28 cellular contexts compared by ENCODE assay signal in genomic region chr16:31470615-31471014, GRCh38. TPM values are rescaled to one million over a fixed set of nuclear protein-coding genes. Genes with fewer than 3 reads are reported as not detected.
A peak's percentile ranks its signal among the peaks of the same experiment; 100 is the strongest.
DNase-seq lines count a peak whose midpoint lies in the region; ATAC-seq and TF ChIP-seq lines count a peak whose summit lies in the region.
"Had no signal": no experiment of that assay in that cellular context is flagged by ENCODE, and none has a peak within 500 bp of the region (broad histone marks: within the 10 kb centered on the region; RNA-seq: fewer than 3 reads in every experiment).

No MANE protein-coding gene starts in this region.

- peaks cover 11% of the 10 kb centered on the region for H3K36me3 Mint-ChIP-seq in effector memory CD8-positive, alpha-beta T cell (ENCODE audit: insufficient read depth)

- intact Hi-C loops in left ventricle myocardium inferior (cut with micrococcal nuclease), result no loop called here
- intact Hi-C loops in esophagus squamous epithelium (cut with DNase I), result no loop called here
- intact Hi-C loops in uterus (cut with DNase I; ENCODE audit: low total_unique reads), result no loop called here

- H3K4me2 ChIP-seq in osteoblast (ENCODE audit: insufficient read depth, low read length), result peak overlapping the region; percentile 89
- H3K4me2 ChIP-seq: neural progenitor cell had no signal

- H3K27ac Mint-ChIP-seq in effector memory CD8-positive, alpha-beta T cell, result no peak overlapping the region
- H3K27ac Mint-ChIP-seq: H9; neural progenitor cell; stimulated activated naive B cell treated with anti-CD40 and anti-IgM and Interleukin-4, amounts not matched to agents 10 μg/mL and 1 μg/mL and 100 μg/mL, for 72 hours had no signal

- H3K27ac ChIP-seq in left ventricle myocardium inferior (replicated peaks) (peak overlapping the region; percentile 96), right atrium auricular region (peak overlapping the region in 1 of 2 donors; percentile 99), esophagus squamous epithelium (peak overlapping the region in 3 of 4 donors; percentile 83 to 94 (median 90)), osteoblast (ENCODE audit: low read depth, low read length) (no peak overlapping the region), uterus (peak overlapping the region; percentile 99 to 100)
- H3K27ac ChIP-seq: neural progenitor cell, VCaP had no signal

- no peaks in the 10 kb centered on the region for H3K27me3 ChIP-seq in left ventricle myocardium inferior (ENCODE audit: low read depth)
- H3K27me3 ChIP-seq in right atrium auricular region, result no peaks in the 10 kb centered on the region
- H3K27me3 ChIP-seq in esophagus squamous epithelium, result peaks cover 0 to 3% (median 0%) of the 10 kb centered on the region in 4 donors
- H3K27me3 ChIP-seq in osteoblast (ENCODE audit: insufficient read depth, low read length), result no peaks in the 10 kb centered on the region
- no peaks in the 10 kb centered on the region for H3K27me3 ChIP-seq in uterus
- H3K27me3 ChIP-seq: adrenal gland had no signal

- H3K9me3 ChIP-seq in left ventricle myocardium inferior (replicated peaks) (no peaks in the 10 kb centered on the region), right atrium auricular region (no peaks in the 10 kb centered on the region), esophagus squamous epithelium (no peaks in the 10 kb centered on the region), osteoblast (ENCODE audit: low read depth, low read length) (no peaks in the 10 kb centered on the region), uterus (no peaks in the 10 kb centered on the region)
- H3K9me3 ChIP-seq: adrenal gland had no signal

- H3K79me2 ChIP-seq in osteoblast (ENCODE audit: insufficient read depth, low read length), result peaks cover 2% of the 10 kb centered on the region

- peaks cover 22 to 29% of the 10 kb centered on the region in 2 donors for H3K27me3 Mint-ChIP-seq in effector memory CD8-positive, alpha-beta T cell

- no peak overlapping the region for H3K4me3 Mint-ChIP-seq in effector memory CD8-positive, alpha-beta T cell

- peak overlapping the region; percentile 80 for H3K4me3 ChIP-seq in left ventricle myocardium inferior
- H3K4me3 ChIP-seq in right atrium auricular region, result no peak overlapping the region
- no peak overlapping the region for H3K4me3 ChIP-seq in esophagus squamous epithelium
- H3K4me3 ChIP-seq in osteoblast (ENCODE audit: insufficient read depth, low read length), result no peak overlapping the region
- H3K4me3 ChIP-seq in uterus, result no peak overlapping the region
- H3K4me3 ChIP-seq: adrenal gland, GM12878, neural progenitor cell had no signal

- TF ChIP-seq POLR2A in esophagus squamous epithelium (IDR thresholded peaks at IDR 0.05), result no peak
- TF ChIP-seq POLR2A in uterus (IDR thresholded peaks at IDR 0.05), result no peak

- H3K4me1 ChIP-seq in left ventricle myocardium inferior (peaks cover 31% of the 10 kb centered on the region), right atrium auricular region (peaks cover 3 to 25% of the 10 kb centered on the region in 2 donors), esophagus squamous epithelium (peaks cover 8 to 49% (median 15%) of the 10 kb centered on the region in 3 donors), osteoblast (ENCODE audit: insufficient read depth, low read length) (peaks cover 28% of the 10 kb centered on the region), uterus (peaks cover 7 to 18% of the 10 kb centered on the region in 2 donors)
- H3K4me1 ChIP-seq: neural progenitor cell had no signal

- no peak overlapping the region for H2AFZ ChIP-seq in osteoblast (ENCODE audit: low read length)
- H2AFZ ChIP-seq: neural progenitor cell had no signal

- no peak for ATAC-seq in HG03108 (IDR thresholded peaks at IDR 0.05; ENCODE audit: unreplicated experiment)
- ATAC-seq in effector memory CD8-positive, alpha-beta T cell (replicated peaks), result no peak
- ATAC-seq: esophagus mucosa; GM12878; Right ventricle myocardium inferior; stimulated activated naive B cell treated with anti-CD40 and anti-IgM and Interleukin-4, amounts not matched to agents 10 μg/mL and 1 μg/mL and 100 μg/mL, for 72 hours had no signal

- DNase-seq in left ventricle myocardium inferior (no peak), right atrium auricular region (ENCODE audit: low spot score) (no peak), esophagus squamous epithelium (lab: John Stamatoyannopoulos, UW) (no peak), osteoblast (ENCODE audit: insufficient read length, low spot score, missing footprints) (peak; percentile 62), uterus (no peak), hypothalamus (lab: John Stamatoyannopoulos, UW) (no peak)
- DNase-seq in effector memory CD8-positive, alpha-beta T cell, result no peak
- DNase-seq: activated CD4-positive, alpha-beta T cell treated with anti-CD3 and anti-CD28 coated beads, Interleukin-2, amount 50 U/mL, for 1 hour; activated CD8-positive, alpha-beta memory T cell treated with anti-CD3 and anti-CD28 coated beads, Interleukin-2, amount 50 U/mL, for 48 hours; activated effector memory CD4-positive, alpha-beta T cell treated with anti-CD3 and anti-CD28 coated beads, Interleukin-2, amount 50 U/mL, for 16 hours; adrenal gland; caudate nucleus; CD4-positive, alpha-beta memory T cell; GF-D8; H9; islet precursor cell; NCI-H1417; NCI-H524 treated with DMSO at 0.1 percent for 48 hours; retina; stimulated activated naive B cell treated with anti-CD40 and anti-IgM and Interleukin-4, amounts not matched to agents 10 μg/mL and 1 μg/mL and 100 μg/mL, for 72 hours had no signal

- peaks cover 24% of the 10 kb centered on the region for H4K20me1 ChIP-seq in osteoblast (ENCODE audit: insufficient read depth, low read length)

- 80 to 85% methylated on average over 3 of the region's 3 CpGs for WGBS in esophagus squamous epithelium, 2 donors

- no peaks in the 10 kb centered on the region for H3K9me3 Mint-ChIP-seq in effector memory CD8-positive, alpha-beta T cell
- H3K9me3 Mint-ChIP-seq: CD4-positive, alpha-beta memory T cell; H9; neural progenitor cell had no signal

- peaks cover 6 to 13% of the 10 kb centered on the region in 2 donors for H3K4me1 Mint-ChIP-seq in effector memory CD8-positive, alpha-beta T cell (ENCODE audit: low read depth in 2 of 2)

- H3K36me3 ChIP-seq in left ventricle myocardium inferior (peaks cover 33% of the 10 kb centered on the region), right atrium auricular region (peaks cover 38% of the 10 kb centered on the region), esophagus squamous epithelium (peaks cover 8 to 41% (median 12%) of the 10 kb centered on the region in 3 donors), osteoblast (ENCODE audit: insufficient read depth, low read length) (peaks cover 29% of the 10 kb centered on the region), uterus (no peaks in the 10 kb centered on the region)
- H3K36me3 ChIP-seq: neural progenitor cell had no signal

- no peak for TF ChIP-seq CTCF in left ventricle myocardium inferior (IDR thresholded peaks at IDR 0.05; ENCODE audit: borderline replicate concordance)
- no peak for TF ChIP-seq CTCF in right atrium auricular region (IDR thresholded peaks at IDR 0.05)
- TF ChIP-seq CTCF in esophagus squamous epithelium (IDR thresholded peaks at IDR 0.05), result no peak
- no peak for TF ChIP-seq CTCF in osteoblast (IDR thresholded peaks at IDR 0.05; ENCODE audit: extremely low read depth, low read depth, low read length)
- no peak for TF ChIP-seq CTCF in uterus (IDR thresholded peaks at IDR 0.05)

RNA-seq across cellular contexts. Expression of gene TGFB1I1, which starts 1.3 kb away (rescaled TPM):
- total RNA-seq in left ventricle myocardium inferior (15.6 TPM), right atrium auricular region (10 to 100 TPM; 23.4 to 84.7 TPM), esophagus squamous epithelium (10 to 100 TPM in 2 of 4 donors, 1 to 10 TPM in 2; 7.5 to 70.6 (median 11.1) TPM), osteoblast (60.1 and 70.4 TPM in 2 replicates), uterus (100 to 1,000 TPM in 2 of 4 donors, 10 to 100 TPM in 2; 61.1 to 336 (median 107) TPM)

RNA-seq across cellular contexts. Expression of gene ARMC5, which starts 11.3 kb away (rescaled TPM):
- 5.8 TPM for total RNA-seq in left ventricle myocardium inferior
- total RNA-seq in right atrium auricular region, result 1 to 10 TPM; 7.4 to 9.0 TPM
- 10 to 100 TPM in 1 of 4 donors, 1 to 10 TPM in 3; 5.9 to 14.8 (median 9.7) TPM for total RNA-seq in esophagus squamous epithelium
- 10.6 and 12.7 TPM in 2 replicates for total RNA-seq in osteoblast
- total RNA-seq in uterus, result 10 to 100 TPM in 2 of 4 donors, 1 to 10 TPM in 2; 2.1 to 12.7 (median 8.0) TPM

RNA-seq across cellular contexts. Expression of gene SLC5A2, which starts 12.3 kb away (rescaled TPM):
- total RNA-seq in left ventricle myocardium inferior, result not detected
- not detected for total RNA-seq in right atrium auricular region
- not detected for total RNA-seq in esophagus squamous epithelium
- total RNA-seq in osteoblast, result not detected in 2 replicates
- total RNA-seq in uterus, result 1 to 10 TPM in 1 of 4 donors, under 1 TPM in 1, not detected in 2; 0.83 to 2.4 TPM
- total RNA-seq: A673; GM12878; Right ventricle myocardium inferior; T-helper 1 cell treated with Interleukin-12 subunit alpha and Interleukin-12 subunit beta and Interleukin-4 antibody, amounts not matched to agents 30 ng/mL and 1 ng/mL, for 36 hours had no signal

RNA-seq across cellular contexts. Expression of gene ZNF843, which starts 28.0 kb away (rescaled TPM):
- total RNA-seq in left ventricle myocardium inferior, result 3.2 TPM
- total RNA-seq in right atrium auricular region, result 1 to 10 TPM; 3.4 to 4.6 TPM
- total RNA-seq in esophagus squamous epithelium, result 1 to 10 TPM in 1 of 4 donors, under 1 TPM in 3; 0.31 to 1.2 (median 0.95) TPM
- 1.1 and 1.2 TPM in 2 replicates for total RNA-seq in osteoblast
- total RNA-seq in uterus, result 1 to 10 TPM in 3 of 4 donors, not detected in 1; 1.0 to 3.3 (median 1.5) TPM

RNA-seq across cellular contexts. Expression of gene RUSF1, which starts 37.6 kb away (rescaled TPM):
- total RNA-seq in left ventricle myocardium inferior (20.6 TPM), right atrium auricular region (10 to 100 TPM; 33.3 TPM), esophagus squamous epithelium (10 to 100 TPM; 33.7 to 52.3 (median 39.1) TPM), osteoblast (48.5 and 53.0 TPM in 2 replicates), uterus (10 to 100 TPM; 19.2 to 93.5 (median 82.9) TPM)
